In genomic region chr7:158244430-158244829, GRCh38 we compare ENCODE assay signal across 29 cellular contexts.
"Had no signal": no experiment of that assay in that cellular context is flagged by ENCODE, and none has a peak within 500 bp of the region (broad histone marks: within the 10 kb centered on the region; RNA-seq: fewer than 3 reads in every experiment).

No MANE protein-coding gene starts in this region.

- H3K4me3 Mint-ChIP-seq: mesothelial cell of epicardium; naive B cell; natural killer cell; nephron progenitor cell; neural progenitor cell; stimulated activated naive B cell treated with anti-CD40 and anti-IgM and Interleukin-4, amounts not matched to agents 10 μg/mL and 1 μg/mL and 100 μg/mL, for 72 hours had no signal

- H3K27me3 ChIP-seq: neural progenitor cell, neutrophil, ovary, stomach, tibial artery, upper lobe of right lung had no signal

- H3K36me3 ChIP-seq: left ventricle myocardium inferior, neural progenitor cell, neutrophil, ovary, prostate gland, stomach, thoracic aorta, tibial artery, upper lobe of right lung had no signal

- H3K9ac ChIP-seq: neural progenitor cell had no signal

- FAIRE-seq: urothelium cell line had no signal

- H3K27me3 Mint-ChIP-seq: naive B cell; stimulated activated naive B cell treated with anti-CD40 and anti-IgM and Interleukin-4, amounts not matched to agents 10 μg/mL and 1 μg/mL and 100 μg/mL, for 72 hours had no signal

- H2AFZ ChIP-seq: neural progenitor cell had no signal

- DNase-seq: hypothalamus; islet precursor cell; left ventricle myocardium inferior; mesendoderm; naive B cell; natural killer cell; nephron progenitor cell; occipital lobe; retina; stimulated activated CD4-positive, alpha-beta T cell treated with anti-CD3 and anti-CD28 coated beads, Interleukin-12 subunit alpha, Interleukin-12 subunit beta, amount 100 ng/mL, for 4 hours; stimulated activated CD4-positive, alpha-beta T cell treated with anti-CD3 and anti-CD28 coated beads, Interleukin-15, amount 100 ng/mL, for 24 hours; stimulated activated CD4-positive, alpha-beta T cell treated with anti-CD3 and anti-CD28 coated beads, Interleukin-2, amount 100 ng/mL, for 24 hours; stimulated activated CD4-positive, alpha-beta T cell treated with anti-CD3 and anti-CD28 coated beads, Interleukin-4, amount 100 ng/mL, for 1 hour; stimulated activated naive B cell treated with anti-CD40 and anti-IgM and Interleukin-4, amounts not matched to agents 10 μg/mL and 1 μg/mL and 100 μg/mL, for 72 hours; stimulated activated naive CD8-positive, alpha-beta T cell treated with anti-CD3 and anti-CD28 coated beads, Interleukin-15, Interleukin-2, amounts not matched to agents 100 U/mL and 50 U/mL, for 24 hours; tibial artery; trophoblast cell had no signal

- H3K4me1 ChIP-seq: left ventricle myocardium inferior, neural progenitor cell, prostate gland, stomach, tibial artery, upper lobe of right lung had no signal

- H3K4me3 ChIP-seq: left ventricle myocardium inferior, lung, neural progenitor cell, ovary, prostate gland, skin epidermis, stomach, thoracic aorta, tibial artery, upper lobe of right lung had no signal

- H3K9me3 ChIP-seq: left ventricle myocardium inferior, neutrophil, ovary, prostate gland, thoracic aorta, upper lobe of right lung had no signal

- H3K4me2 ChIP-seq: neural progenitor cell had no signal

- H3K4me1 Mint-ChIP-seq: mesothelial cell of epicardium; naive B cell; natural killer cell; nephron progenitor cell; stimulated activated naive B cell treated with anti-CD40 and anti-IgM and Interleukin-4, amounts not matched to agents 10 μg/mL and 1 μg/mL and 100 μg/mL, for 72 hours had no signal

- H3K27ac ChIP-seq: neural progenitor cell, neutrophil, ovary, prostate gland, skin epidermis, stomach, thoracic aorta, tibial artery, upper lobe of right lung had no signal

- H3K36me3 Mint-ChIP-seq: mesothelial cell of epicardium; naive B cell; natural killer cell; stimulated activated naive B cell treated with anti-CD40 and anti-IgM and Interleukin-4, amounts not matched to agents 10 μg/mL and 1 μg/mL and 100 μg/mL, for 72 hours had no signal

- ATAC-seq: natural killer cell; sciatic nerve; stimulated activated naive B cell treated with anti-CD40 and anti-IgM and Interleukin-4, amounts not matched to agents 10 μg/mL and 1 μg/mL and 100 μg/mL, for 72 hours; stimulated activated naive CD8-positive, alpha-beta T cell treated with anti-CD3 and anti-CD28 coated beads, Interleukin-15, Interleukin-2, amounts not matched to agents 100 U/mL and 50 U/mL, for 24 hours; upper lobe of right lung had no signal

- H3K27ac Mint-ChIP-seq: mesothelial cell of epicardium; naive B cell; natural killer cell; nephron progenitor cell; neural progenitor cell; stimulated activated naive B cell treated with anti-CD40 and anti-IgM and Interleukin-4, amounts not matched to agents 10 μg/mL and 1 μg/mL and 100 μg/mL, for 72 hours had no signal
